In genomic region chr16:21820028-21820907, GRCh38 we compare ENCODE assay signal across 7 cellular contexts.
DNase-seq lines count a peak whose midpoint lies in the region; ATAC-seq and TF ChIP-seq lines count a peak whose summit lies in the region.
"Not testable (repeated sequence)": the region's sequence is repeated elsewhere in the genome, so short reads cannot be mapped to it uniquely, and the experiment has no call there.

No MANE protein-coding gene starts in this region.

- H3K27ac ChIP-seq in WERI-Rb-1: 0 out of 2 replicates have a peak overlapping the region, but pooled peaks have one; percentile 6

- TF ChIP-seq CTCF in WERI-Rb-1 (IDR thresholded peaks at IDR 0.05; ENCODE audit: low read depth, low read length): not testable (repeated sequence)

- not testable (repeated sequence) for H3K27me3 ChIP-seq in WERI-Rb-1 (ENCODE audit: insufficient read depth, low read depth, severe bottlenecking)

- H3K4me3 ChIP-seq in WERI-Rb-1 (ENCODE audit: low read depth, low read length) (peak overlapping the region; percentile 60), skeletal muscle cell (ENCODE audit: low read depth, low read length) (peak overlapping the region; percentile 51)

- H3K9me3 ChIP-seq in WERI-Rb-1 (ENCODE audit: severe bottlenecking): not testable (repeated sequence)

- H3K36me3 ChIP-seq in WERI-Rb-1: not testable (repeated sequence)

- TF ChIP-seq POLR2A in GM18526 (IDR thresholded peaks at IDR 0.05; ENCODE audit: extremely low read depth, insufficient read length): peak; percentile 84

- DNase-seq in NCI-H2107 treated with DMSO at 0.1 percent for 48 hours (lab: John Stamatoyannopoulos, UW; ENCODE audit: unreplicated experiment): peak; percentile 14
- peak; percentile 70 for DNase-seq in WERI-Rb-1
- DNase-seq in brain pericyte (ENCODE audit: low read depth, low spot score): peak; percentile 30
- DNase-seq in iPS-NIHi11 (ENCODE audit: low spot score): peak; percentile 61
- DNase-seq in skeletal muscle cell (ENCODE audit: low read depth): peak; percentile 33

- ATAC-seq in HG03064 (IDR thresholded peaks at IDR 0.05; ENCODE audit: low read depth, unreplicated experiment): peak; percentile 86

Comparison
In these comparisons a context has a peak if more than half of its experiments do, and no peak if none do; other contexts are left out.
1. Peak in every context shown above with its lines: DNase-seq, ATAC-seq, H3K4me3 ChIP-seq and H3K27ac ChIP-seq.
2. DNase-seq: peak in every context shown above with its lines; median percentile 70 in WERI-Rb-1; 61 in iPS-NIHi11; 33 in skeletal muscle cell; 30 in brain pericyte; 14 in NCI-H2107 treated with DMSO at 0.1 percent for 48 hours.